In the genomic region with DNA sequence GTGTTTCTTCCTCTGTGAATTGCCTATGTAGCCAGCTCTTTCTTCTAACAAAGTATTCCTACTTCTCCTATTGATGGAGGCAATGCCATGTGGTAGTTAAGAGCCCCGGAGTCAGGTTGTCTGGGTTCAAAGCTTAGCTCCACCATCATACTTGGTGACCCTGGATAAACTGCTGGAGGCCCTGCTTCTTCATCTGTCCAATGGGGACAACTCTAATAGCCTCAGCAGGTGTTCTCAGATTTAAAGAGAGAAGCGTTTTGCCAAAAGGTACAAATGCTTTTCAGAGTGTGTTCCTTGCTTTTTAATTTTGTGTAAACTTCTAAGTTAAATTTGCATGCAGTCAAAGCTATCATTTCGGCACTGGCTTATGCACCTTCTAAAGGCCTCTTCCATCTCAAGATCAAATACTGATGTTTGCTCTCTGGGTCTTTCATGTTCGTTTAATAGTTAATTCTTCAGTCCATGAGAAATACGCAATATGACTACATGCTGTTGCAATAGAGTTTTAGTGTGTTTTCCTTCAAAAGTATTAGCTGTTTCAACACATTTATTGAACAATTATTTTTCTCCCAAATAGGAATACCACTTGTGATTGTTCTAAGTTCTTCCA, we compare ENCODE assay signal across 2 cellular contexts.
TF ChIP-seq lines count a peak whose summit lies in the region.

No MANE protein-coding gene starts in this region.

TF ChIP-seq in WTC11, 78 proteins besides CTCF, POLR2A, EP300 and RAD21 (continued from another document):
- TF ChIP-seq, protein P1, sequence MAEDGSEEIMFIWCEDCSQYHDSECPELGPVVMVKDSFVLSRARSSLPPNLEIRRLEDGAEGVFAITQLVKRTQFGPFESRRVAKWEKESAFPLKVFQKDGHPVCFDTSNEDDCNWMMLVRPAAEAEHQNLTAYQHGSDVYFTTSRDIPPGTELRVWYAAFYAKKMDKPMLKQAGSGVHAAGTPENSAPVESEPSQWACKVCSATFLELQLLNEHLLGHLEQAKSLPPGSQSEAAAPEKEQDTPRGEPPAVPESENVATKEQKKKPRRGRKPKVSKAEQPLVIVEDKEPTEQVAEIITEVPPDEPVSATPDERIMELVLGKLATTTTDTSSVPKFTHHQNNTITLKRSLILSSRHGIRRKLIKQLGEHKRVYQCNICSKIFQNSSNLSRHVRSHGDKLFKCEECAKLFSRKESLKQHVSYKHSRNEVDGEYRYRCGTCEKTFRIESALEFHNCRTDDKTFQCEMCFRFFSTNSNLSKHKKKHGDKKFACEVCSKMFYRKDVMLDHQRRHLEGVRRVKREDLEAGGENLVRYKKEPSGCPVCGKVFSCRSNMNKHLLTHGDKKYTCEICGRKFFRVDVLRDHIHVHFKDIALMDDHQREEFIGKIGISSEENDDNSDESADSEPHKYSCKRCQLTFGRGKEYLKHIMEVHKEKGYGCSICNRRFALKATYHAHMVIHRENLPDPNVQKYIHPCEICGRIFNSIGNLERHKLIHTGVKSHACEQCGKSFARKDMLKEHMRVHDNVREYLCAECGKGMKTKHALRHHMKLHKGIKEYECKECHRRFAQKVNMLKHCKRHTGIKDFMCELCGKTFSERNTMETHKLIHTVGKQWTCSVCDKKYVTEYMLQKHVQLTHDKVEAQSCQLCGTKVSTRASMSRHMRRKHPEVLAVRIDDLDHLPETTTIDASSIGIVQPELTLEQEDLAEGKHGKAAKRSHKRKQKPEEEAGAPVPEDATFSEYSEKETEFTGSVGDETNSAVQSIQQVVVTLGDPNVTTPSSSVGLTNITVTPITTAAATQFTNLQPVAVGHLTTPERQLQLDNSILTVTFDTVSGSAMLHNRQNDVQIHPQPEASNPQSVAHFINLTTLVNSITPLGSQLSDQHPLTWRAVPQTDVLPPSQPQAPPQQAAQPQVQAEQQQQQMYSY (CRISPR knock-in tag; IDR thresholded peaks at IDR 0.05) = no peak

TF ChIP-seq in HepG2, 621 proteins besides CTCF, POLR2A, EP300 and RAD21 (continued from another document and continues in another):
- TF ChIP-seq, protein P2, sequence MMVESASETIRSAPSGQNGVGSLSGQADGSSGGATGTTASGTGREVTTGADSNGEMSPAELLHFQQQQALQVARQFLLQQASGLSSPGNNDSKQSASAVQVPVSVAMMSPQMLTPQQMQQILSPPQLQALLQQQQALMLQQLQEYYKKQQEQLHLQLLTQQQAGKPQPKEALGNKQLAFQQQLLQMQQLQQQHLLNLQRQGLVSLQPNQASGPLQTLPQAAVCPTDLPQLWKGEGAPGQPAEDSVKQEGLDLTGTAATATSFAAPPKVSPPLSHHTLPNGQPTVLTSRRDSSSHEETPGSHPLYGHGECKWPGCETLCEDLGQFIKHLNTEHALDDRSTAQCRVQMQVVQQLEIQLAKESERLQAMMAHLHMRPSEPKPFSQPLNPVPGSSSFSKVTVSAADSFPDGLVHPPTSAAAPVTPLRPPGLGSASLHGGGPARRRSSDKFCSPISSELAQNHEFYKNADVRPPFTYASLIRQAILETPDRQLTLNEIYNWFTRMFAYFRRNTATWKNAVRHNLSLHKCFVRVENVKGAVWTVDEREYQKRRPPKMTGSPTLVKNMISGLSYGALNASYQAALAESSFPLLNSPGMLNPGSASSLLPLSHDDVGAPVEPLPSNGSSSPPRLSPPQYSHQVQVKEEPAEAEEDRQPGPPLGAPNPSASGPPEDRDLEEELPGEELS (CRISPR knock-in tag; IDR thresholded peaks at IDR 0.05) = peak; percentile 55; the same call in 1 of the 2 replicates
- peak; percentile 73 for TF ChIP-seq FOXA3 (CRISPR knock-in tag; IDR thresholded peaks at IDR 0.05)
- TF ChIP-seq NR2F2 (IDR thresholded peaks at IDR 0.05; ENCODE audit: borderline replicate concordance, low read depth) = peak; percentile 58; the same call in 1 of the 2 replicates
- TF ChIP-seq ZIK1 (CRISPR knock-in tag; IDR thresholded peaks at IDR 0.05; ENCODE audit: borderline replicate concordance, low read depth) = no peak
- peak; percentile 66; the same call in 1 of the 2 replicates for TF ChIP-seq ZNF652 (CRISPR knock-in tag; IDR thresholded peaks at IDR 0.05; ENCODE audit: borderline replicate concordance, low read depth)
- 0 out of 2 replicates have a peak, but pooled peaks have one; percentile 30 for TF ChIP-seq NR2C2 (CRISPR knock-in tag; IDR thresholded peaks at IDR 0.05; ENCODE audit: borderline replicate concordance)
- TF ChIP-seq, protein P3, sequence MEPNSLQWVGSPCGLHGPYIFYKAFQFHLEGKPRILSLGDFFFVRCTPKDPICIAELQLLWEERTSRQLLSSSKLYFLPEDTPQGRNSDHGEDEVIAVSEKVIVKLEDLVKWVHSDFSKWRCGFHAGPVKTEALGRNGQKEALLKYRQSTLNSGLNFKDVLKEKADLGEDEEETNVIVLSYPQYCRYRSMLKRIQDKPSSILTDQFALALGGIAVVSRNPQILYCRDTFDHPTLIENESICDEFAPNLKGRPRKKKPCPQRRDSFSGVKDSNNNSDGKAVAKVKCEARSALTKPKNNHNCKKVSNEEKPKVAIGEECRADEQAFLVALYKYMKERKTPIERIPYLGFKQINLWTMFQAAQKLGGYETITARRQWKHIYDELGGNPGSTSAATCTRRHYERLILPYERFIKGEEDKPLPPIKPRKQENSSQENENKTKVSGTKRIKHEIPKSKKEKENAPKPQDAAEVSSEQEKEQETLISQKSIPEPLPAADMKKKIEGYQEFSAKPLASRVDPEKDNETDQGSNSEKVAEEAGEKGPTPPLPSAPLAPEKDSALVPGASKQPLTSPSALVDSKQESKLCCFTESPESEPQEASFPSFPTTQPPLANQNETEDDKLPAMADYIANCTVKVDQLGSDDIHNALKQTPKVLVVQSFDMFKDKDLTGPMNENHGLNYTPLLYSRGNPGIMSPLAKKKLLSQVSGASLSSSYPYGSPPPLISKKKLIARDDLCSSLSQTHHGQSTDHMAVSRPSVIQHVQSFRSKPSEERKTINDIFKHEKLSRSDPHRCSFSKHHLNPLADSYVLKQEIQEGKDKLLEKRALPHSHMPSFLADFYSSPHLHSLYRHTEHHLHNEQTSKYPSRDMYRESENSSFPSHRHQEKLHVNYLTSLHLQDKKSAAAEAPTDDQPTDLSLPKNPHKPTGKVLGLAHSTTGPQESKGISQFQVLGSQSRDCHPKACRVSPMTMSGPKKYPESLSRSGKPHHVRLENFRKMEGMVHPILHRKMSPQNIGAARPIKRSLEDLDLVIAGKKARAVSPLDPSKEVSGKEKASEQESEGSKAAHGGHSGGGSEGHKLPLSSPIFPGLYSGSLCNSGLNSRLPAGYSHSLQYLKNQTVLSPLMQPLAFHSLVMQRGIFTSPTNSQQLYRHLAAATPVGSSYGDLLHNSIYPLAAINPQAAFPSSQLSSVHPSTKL (CRISPR knock-in tag; IDR thresholded peaks at IDR 0.05) = peak; percentile 69
- peak; percentile 29; the same call in 1 of the 2 replicates for TF ChIP-seq TBX3 (IDR thresholded peaks at IDR 0.05; ENCODE audit: borderline replicate concordance)
- peak; percentile 52; the same call in 1 of the 2 replicates for TF ChIP-seq HNF4G (IDR thresholded peaks at IDR 0.05; ENCODE audit: borderline replicate concordance, low read depth, low read length)
- TF ChIP-seq HNF4G (CRISPR knock-in tag; IDR thresholded peaks at IDR 0.05; ENCODE audit: borderline replicate concordance, low read depth) = no peak
- TF ChIP-seq, protein P4, sequence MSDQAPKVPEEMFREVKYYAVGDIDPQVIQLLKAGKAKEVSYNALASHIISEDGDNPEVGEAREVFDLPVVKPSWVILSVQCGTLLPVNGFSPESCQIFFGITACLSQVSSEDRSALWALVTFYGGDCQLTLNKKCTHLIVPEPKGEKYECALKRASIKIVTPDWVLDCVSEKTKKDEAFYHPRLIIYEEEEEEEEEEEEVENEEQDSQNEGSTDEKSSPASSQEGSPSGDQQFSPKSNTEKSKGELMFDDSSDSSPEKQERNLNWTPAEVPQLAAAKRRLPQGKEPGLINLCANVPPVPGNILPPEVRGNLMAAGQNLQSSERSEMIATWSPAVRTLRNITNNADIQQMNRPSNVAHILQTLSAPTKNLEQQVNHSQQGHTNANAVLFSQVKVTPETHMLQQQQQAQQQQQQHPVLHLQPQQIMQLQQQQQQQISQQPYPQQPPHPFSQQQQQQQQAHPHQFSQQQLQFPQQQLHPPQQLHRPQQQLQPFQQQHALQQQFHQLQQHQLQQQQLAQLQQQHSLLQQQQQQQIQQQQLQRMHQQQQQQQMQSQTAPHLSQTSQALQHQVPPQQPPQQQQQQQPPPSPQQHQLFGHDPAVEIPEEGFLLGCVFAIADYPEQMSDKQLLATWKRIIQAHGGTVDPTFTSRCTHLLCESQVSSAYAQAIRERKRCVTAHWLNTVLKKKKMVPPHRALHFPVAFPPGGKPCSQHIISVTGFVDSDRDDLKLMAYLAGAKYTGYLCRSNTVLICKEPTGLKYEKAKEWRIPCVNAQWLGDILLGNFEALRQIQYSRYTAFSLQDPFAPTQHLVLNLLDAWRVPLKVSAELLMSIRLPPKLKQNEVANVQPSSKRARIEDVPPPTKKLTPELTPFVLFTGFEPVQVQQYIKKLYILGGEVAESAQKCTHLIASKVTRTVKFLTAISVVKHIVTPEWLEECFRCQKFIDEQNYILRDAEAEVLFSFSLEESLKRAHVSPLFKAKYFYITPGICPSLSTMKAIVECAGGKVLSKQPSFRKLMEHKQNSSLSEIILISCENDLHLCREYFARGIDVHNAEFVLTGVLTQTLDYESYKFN (CRISPR knock-in tag; conservative IDR thresholded peaks at IDR 0.05) = peak; percentile 59
- TF ChIP-seq TP53 (CRISPR knock-in tag; conservative IDR thresholded peaks at IDR 0.05) = no peak
- TF ChIP-seq MED1 (CRISPR knock-in tag; IDR thresholded peaks at IDR 0.05) = peak; percentile 22; the same call in 1 of the 2 replicates
- TF ChIP-seq, protein P5, sequence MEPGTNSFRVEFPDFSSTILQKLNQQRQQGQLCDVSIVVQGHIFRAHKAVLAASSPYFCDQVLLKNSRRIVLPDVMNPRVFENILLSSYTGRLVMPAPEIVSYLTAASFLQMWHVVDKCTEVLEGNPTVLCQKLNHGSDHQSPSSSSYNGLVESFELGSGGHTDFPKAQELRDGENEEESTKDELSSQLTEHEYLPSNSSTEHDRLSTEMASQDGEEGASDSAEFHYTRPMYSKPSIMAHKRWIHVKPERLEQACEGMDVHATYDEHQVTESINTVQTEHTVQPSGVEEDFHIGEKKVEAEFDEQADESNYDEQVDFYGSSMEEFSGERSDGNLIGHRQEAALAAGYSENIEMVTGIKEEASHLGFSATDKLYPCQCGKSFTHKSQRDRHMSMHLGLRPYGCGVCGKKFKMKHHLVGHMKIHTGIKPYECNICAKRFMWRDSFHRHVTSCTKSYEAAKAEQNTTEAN (CRISPR knock-in tag; conservative IDR thresholded peaks at IDR 0.05) = no peak
- peak; percentile 46 for TF ChIP-seq HDAC2 (CRISPR knock-in tag; IDR thresholded peaks at IDR 0.05)
- TF ChIP-seq BCL6 (CRISPR knock-in tag; IDR thresholded peaks at IDR 0.05) = peak; percentile 96
- peak; percentile 99 for TF ChIP-seq ISL2 (CRISPR knock-in tag; IDR thresholded peaks at IDR 0.05)
- TF ChIP-seq HDAC1 (CRISPR knock-in tag; IDR thresholded peaks at IDR 0.05) = 0 out of 2 replicates have a peak, but pooled peaks have one; percentile 11
- TF ChIP-seq, protein P6, sequence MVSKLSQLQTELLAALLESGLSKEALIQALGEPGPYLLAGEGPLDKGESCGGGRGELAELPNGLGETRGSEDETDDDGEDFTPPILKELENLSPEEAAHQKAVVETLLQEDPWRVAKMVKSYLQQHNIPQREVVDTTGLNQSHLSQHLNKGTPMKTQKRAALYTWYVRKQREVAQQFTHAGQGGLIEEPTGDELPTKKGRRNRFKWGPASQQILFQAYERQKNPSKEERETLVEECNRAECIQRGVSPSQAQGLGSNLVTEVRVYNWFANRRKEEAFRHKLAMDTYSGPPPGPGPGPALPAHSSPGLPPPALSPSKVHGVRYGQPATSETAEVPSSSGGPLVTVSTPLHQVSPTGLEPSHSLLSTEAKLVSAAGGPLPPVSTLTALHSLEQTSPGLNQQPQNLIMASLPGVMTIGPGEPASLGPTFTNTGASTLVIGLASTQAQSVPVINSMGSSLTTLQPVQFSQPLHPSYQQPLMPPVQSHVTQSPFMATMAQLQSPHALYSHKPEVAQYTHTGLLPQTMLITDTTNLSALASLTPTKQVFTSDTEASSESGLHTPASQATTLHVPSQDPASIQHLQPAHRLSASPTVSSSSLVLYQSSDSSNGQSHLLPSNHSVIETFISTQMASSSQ (IDR thresholded peaks at IDR 0.05; ENCODE audit: low read depth) = peak; percentile 76
- TF ChIP-seq, protein P6 (CRISPR knock-in tag; IDR thresholded peaks at IDR 0.05; ENCODE audit: borderline replicate concordance) = peak; percentile 66; the same call in 1 of the 2 replicates
- peak; percentile 97 for TF ChIP-seq CEBPG (CRISPR knock-in tag; IDR thresholded peaks at IDR 0.05)
- TF ChIP-seq, protein P7, sequence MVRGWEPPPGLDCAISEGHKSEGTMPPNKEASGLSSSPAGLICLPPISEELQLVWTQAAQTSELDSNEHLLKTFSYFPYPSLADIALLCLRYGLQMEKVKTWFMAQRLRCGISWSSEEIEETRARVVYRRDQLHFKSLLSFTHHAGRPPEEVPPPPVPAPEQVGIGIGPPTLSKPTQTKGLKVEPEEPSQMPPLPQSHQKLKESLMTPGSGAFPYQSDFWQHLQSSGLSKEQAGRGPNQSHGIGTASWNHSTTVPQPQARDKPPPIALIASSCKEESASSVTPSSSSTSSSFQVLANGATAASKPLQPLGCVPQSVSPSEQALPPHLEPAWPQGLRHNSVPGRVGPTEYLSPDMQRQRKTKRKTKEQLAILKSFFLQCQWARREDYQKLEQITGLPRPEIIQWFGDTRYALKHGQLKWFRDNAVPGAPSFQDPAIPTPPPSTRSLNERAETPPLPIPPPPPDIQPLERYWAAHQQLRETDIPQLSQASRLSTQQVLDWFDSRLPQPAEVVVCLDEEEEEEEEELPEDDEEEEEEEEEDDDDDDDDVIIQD (CRISPR knock-in tag; IDR thresholded peaks at IDR 0.05; ENCODE audit: low read depth) = no peak
- TF ChIP-seq KDM4B (CRISPR knock-in tag; IDR thresholded peaks at IDR 0.05) = no peak
- TF ChIP-seq CEBPB (IDR thresholded peaks at IDR 0.05; ENCODE audit: borderline replicate concordance, low read depth, low read length) = peak; percentile 95
- TF ChIP-seq HMG20A (CRISPR knock-in tag; IDR thresholded peaks at IDR 0.05; ENCODE audit: borderline replicate concordance) = peak; percentile 66; the same call in 1 of the 2 replicates
- no peak for TF ChIP-seq ZNF614 (CRISPR knock-in tag; IDR thresholded peaks at IDR 0.05; ENCODE audit: borderline replicate concordance)
